In genomic region chr16:721765-722481, GRCh38 we compare ENCODE assay signal across 1 cellular context.
TF ChIP-seq lines count a peak whose summit lies in the region.

No MANE protein-coding gene starts in this region.

TF ChIP-seq in endothelial cell of umbilical vein, 7 proteins besides CTCF, POLR2A, EP300 and RAD21:
- TF ChIP-seq POLR2AphosphoS5 (IDR thresholded peaks at IDR 0.05; ENCODE audit: insufficient read depth, low read depth, low read length), result no peak
- TF ChIP-seq MYC (IDR thresholded peaks at IDR 0.05; ENCODE audit: low read depth, low read length), result no peak
- TF ChIP-seq EZH2 (IDR thresholded peaks at IDR 0.05; ENCODE audit: borderline replicate concordance, low read depth, low read length, severe bottlenecking), result no peak
- no peak for TF ChIP-seq GATA2 (IDR thresholded peaks at IDR 0.05; ENCODE audit: insufficient read depth, insufficient read length, low read depth, low read length)
- no peak for TF ChIP-seq FOS (IDR thresholded peaks at IDR 0.05; ENCODE audit: borderline replicate concordance, insufficient read depth, low read length)
- no peak for TF ChIP-seq MAX (IDR thresholded peaks at IDR 0.05; ENCODE audit: insufficient read depth, insufficient read length)
- no peak for TF ChIP-seq JUN (IDR thresholded peaks at IDR 0.05; ENCODE audit: borderline replicate concordance, insufficient read depth, insufficient read length, low read depth)
TF ChIP-seq in endothelial cell of umbilical vein: peak in this region for 0.
